In genomic region chr5:116953251-116953934, GRCh38 we compare ENCODE assay signal across 1 cellular context.
TF ChIP-seq lines count a peak whose summit lies in the region.

No MANE protein-coding gene starts in this region.

TF ChIP-seq in WTC11, 78 proteins besides CTCF, POLR2A, EP300 and RAD21 (continued from another document):
- TF ChIP-seq AR (CRISPR knock-in tag; IDR thresholded peaks at IDR 0.05) (no peak), SP1 (CRISPR knock-in tag; conservative IDR thresholded peaks at IDR 0.05) (no peak), ARID4B (CRISPR knock-in tag; IDR thresholded peaks at IDR 0.05; ENCODE audit: borderline replicate concordance) (no peak), ZBTB21 (CRISPR knock-in tag; IDR thresholded peaks at IDR 0.05; ENCODE audit: borderline replicate concordance) (no peak), ZNF416 (CRISPR knock-in tag; IDR thresholded peaks at IDR 0.05) (no peak), FOXP1 (CRISPR knock-in tag; IDR thresholded peaks at IDR 0.05; ENCODE audit: borderline replicate concordance) (no peak), CREB1 (CRISPR knock-in tag; IDR thresholded peaks at IDR 0.05) (no peak)
